In the genomic region with DNA sequence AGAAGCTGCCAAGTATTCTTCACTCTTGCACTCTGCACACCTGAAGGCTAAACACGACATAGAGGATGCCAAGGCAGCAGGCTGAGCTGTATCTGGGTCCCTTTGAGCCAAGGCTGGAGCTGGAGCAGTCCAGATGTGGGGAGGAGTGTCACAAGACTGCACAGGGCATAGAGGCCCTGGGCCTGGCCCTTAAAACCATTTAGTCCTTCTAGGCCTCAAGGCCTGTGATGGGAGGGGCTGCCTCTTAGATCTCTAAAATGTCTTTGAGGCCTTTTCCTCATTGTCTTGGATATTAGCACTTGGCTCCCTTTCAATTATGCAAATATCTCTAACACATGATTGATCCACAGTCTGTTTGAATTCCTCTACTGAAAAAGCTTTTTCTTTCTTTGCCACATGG, we compare ENCODE assay signal across 28 cellular contexts. TPM values are rescaled to one million over a fixed set of nuclear protein-coding genes. Genes with fewer than 3 reads are reported as not detected.
"Had no signal": no experiment of that assay in that cellular context is flagged by ENCODE, and none has a peak within 500 bp of the region (broad histone marks: within the 10 kb centered on the region; RNA-seq: fewer than 3 reads in every experiment).

No MANE protein-coding gene starts in this region.

- FAIRE-seq: colon, endometrium, kidney had no signal

- H3K4me3 Mint-ChIP-seq: immature natural killer cell; naive thymus-derived CD4-positive, alpha-beta T cell had no signal

- H3K27me3 ChIP-seq: dorsolateral prefrontal cortex, esophagus squamous epithelium, gastrocnemius medialis, left lung had no signal

- H3K27ac ChIP-seq: coronary artery, dorsolateral prefrontal cortex, epithelial cell of prostate, esophagus squamous epithelium, gastrocnemius medialis, heart right ventricle, left lung, lower lobe of right lung had no signal

- H3K4me1 Mint-ChIP-seq: immature natural killer cell had no signal

- ATAC-seq: esophagus mucosa; gastrocnemius medialis; heart right ventricle; left lung; left ventricle myocardium superior; lower lobe of right lung; naive thymus-derived CD4-positive, alpha-beta T cell had no signal

- H3K4me3 ChIP-seq: coronary artery, dorsolateral prefrontal cortex, esophagus squamous epithelium, gastrocnemius medialis, heart right ventricle, left lung, lower lobe of right lung had no signal

- DNase-seq: dermis blood vessel endothelial cell; dorsolateral prefrontal cortex; effector CD4-positive, alpha-beta T cell; effector memory CD4-positive, alpha-beta T cell; erythroblast; esophagus squamous epithelium; foreskin fibroblast; foreskin melanocyte; gastrocnemius medialis; glutamatergic neuron; head of caudate nucleus; heart right ventricle; hippocampal formation; immature natural killer cell; islet precursor cell; kidney; kidney glomerular epithelial cell; left lung; left ventricle myocardium superior; lower lobe of right lung; mesenchymal stem cell; midbrain; naive thymus-derived CD4-positive, alpha-beta T cell had no signal

- H3K4me1 ChIP-seq: gastrocnemius medialis, heart right ventricle, left lung, lower lobe of right lung had no signal

- H3K27ac Mint-ChIP-seq: immature natural killer cell had no signal

- H3K36me3 ChIP-seq: esophagus squamous epithelium, gastrocnemius medialis, heart right ventricle, left lung, lower lobe of right lung had no signal

RNA-seq across cellular contexts. Expression of a gene that starts 28.0 kb away (rescaled TPM):
- polyA plus RNA-seq: immature natural killer cell had no signal
